1 cellular context compared by ENCODE assay signal in the genomic region with DNA sequence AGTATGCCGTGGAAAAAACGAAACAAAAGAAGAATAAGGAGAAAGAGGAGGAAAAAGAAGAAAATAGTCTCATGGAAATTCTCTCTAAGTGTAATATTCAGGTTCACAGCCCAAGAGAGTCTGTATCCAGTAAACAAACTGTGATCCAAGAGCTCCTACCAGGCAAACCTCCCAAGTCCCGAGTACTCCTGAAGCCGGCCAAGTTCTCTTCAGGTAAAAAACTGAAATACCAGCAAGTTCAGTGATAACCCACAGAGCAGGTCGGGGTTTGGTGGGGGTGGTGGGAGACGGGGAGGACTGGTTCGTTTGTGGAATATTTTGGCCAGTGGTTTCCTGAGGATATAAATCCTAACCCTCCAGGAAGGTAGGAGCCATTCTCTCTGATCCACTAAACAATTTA.
TF ChIP-seq lines count a peak whose summit lies in the region.

No MANE protein-coding gene starts in this region.

TF ChIP-seq in GM23338, 12 proteins besides CTCF, POLR2A, EP300 and RAD21 (continued from another document):
- TF ChIP-seq, protein P1, sequence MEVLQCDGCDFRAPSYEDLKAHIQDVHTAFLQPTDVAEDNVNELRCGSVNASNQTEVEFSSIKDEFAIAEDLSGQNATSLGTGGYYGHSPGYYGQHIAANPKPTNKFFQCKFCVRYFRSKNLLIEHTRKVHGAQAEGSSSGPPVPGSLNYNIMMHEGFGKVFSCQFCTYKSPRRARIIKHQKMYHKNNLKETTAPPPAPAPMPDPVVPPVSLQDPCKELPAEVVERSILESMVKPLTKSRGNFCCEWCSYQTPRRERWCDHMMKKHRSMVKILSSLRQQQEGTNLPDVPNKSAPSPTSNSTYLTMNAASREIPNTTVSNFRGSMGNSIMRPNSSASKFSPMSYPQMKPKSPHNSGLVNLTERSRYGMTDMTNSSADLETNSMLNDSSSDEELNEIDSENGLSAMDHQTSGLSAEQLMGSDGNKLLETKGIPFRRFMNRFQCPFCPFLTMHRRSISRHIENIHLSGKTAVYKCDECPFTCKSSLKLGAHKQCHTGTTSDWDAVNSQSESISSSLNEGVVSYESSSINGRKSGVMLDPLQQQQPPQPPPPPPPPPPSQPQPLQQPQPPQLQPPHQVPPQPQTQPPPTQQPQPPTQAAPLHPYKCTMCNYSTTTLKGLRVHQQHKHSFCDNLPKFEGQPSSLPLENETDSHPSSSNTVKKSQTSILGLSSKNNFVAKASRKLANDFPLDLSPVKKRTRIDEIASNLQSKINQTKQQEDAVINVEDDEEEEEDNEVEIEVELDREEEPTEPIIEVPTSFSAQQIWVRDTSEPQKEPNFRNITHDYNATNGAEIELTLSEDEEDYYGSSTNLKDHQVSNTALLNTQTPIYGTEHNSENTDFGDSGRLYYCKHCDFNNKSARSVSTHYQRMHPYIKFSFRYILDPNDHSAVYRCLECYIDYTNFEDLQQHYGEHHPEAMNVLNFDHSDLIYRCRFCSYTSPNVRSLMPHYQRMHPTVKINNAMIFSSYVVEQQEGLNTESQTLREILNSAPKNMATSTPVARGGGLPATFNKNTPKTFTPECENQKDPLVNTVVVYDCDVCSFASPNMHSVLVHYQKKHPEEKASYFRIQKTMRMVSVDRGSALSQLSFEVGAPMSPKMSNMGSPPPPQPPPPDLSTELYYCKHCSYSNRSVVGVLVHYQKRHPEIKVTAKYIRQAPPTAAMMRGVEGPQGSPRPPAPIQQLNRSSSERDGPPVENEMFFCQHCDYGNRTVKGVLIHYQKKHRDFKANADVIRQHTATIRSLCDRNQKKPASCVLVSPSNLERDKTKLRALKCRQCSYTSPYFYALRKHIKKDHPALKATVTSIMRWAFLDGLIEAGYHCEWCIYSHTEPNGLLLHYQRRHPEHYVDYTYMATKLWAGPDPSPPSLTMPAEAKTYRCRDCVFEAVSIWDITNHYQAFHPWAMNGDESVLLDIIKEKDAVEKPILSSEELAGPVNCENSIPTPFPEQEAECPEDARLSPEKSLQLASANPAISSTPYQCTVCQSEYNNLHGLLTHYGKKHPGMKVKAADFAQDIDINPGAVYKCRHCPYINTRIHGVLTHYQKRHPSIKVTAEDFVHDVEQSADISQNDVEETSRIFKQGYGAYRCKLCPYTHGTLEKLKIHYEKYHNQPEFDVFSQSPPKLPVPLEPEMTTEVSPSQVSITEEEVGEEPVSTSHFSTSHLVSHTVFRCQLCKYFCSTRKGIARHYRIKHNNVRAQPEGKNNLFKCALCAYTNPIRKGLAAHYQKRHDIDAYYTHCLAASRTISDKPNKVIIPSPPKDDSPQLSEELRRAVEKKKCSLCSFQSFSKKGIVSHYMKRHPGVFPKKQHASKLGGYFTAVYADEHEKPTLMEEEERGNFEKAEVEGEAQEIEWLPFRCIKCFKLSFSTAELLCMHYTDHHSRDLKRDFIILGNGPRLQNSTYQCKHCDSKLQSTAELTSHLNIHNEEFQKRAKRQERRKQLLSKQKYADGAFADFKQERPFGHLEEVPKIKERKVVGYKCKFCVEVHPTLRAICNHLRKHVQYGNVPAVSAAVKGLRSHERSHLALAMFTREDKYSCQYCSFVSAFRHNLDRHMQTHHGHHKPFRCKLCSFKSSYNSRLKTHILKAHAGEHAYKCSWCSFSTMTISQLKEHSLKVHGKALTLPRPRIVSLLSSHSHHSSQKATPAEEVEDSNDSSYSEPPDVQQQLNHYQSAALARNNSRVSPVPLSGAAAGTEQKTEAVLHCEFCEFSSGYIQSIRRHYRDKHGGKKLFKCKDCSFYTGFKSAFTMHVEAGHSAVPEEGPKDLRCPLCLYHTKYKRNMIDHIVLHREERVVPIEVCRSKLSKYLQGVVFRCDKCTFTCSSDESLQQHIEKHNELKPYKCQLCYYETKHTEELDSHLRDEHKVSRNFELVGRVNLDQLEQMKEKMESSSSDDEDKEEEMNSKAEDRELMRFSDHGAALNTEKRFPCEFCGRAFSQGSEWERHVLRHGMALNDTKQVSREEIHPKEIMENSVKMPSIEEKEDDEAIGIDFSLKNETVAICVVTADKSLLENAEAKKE (CRISPR knock-in tag; IDR thresholded peaks at IDR 0.05), result no peak
- TF ChIP-seq ZNF331 (CRISPR knock-in tag; IDR thresholded peaks at IDR 0.05; ENCODE audit: low read depth) (no peak), STAT1 (IDR thresholded peaks at IDR 0.05; ENCODE audit: unreplicated experiment) (no peak), POLR2AphosphoS5 (IDR thresholded peaks at IDR 0.05; ENCODE audit: low read depth) (no peak), EZH2phosphoT487 (IDR thresholded peaks at IDR 0.05; ENCODE audit: unreplicated experiment) (no peak), EZH2 (IDR thresholded peaks at IDR 0.05; ENCODE audit: low read depth, unreplicated experiment) (no peak), JUNB (IDR thresholded peaks at IDR 0.05; ENCODE audit: unreplicated experiment) (no peak)
- TF ChIP-seq, protein P2, sequence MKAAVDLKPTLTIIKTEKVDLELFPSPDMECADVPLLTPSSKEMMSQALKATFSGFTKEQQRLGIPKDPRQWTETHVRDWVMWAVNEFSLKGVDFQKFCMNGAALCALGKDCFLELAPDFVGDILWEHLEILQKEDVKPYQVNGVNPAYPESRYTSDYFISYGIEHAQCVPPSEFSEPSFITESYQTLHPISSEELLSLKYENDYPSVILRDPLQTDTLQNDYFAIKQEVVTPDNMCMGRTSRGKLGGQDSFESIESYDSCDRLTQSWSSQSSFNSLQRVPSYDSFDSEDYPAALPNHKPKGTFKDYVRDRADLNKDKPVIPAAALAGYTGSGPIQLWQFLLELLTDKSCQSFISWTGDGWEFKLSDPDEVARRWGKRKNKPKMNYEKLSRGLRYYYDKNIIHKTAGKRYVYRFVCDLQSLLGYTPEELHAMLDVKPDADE (IDR thresholded peaks at IDR 0.05), result no peak
